ENCODE assay signal across 16 cellular contexts in genomic region chr14:92780444-92780843, GRCh38. TPM values are rescaled to one million over a fixed set of nuclear protein-coding genes. Genes with fewer than 3 reads are reported as not detected.
DNase-seq lines count a peak whose midpoint lies in the region; ATAC-seq and TF ChIP-seq lines count a peak whose summit lies in the region.
"Had no signal": no experiment of that assay in that cellular context is flagged by ENCODE, and none has a peak within 500 bp of the region (broad histone marks: within the 10 kb centered on the region; RNA-seq: fewer than 3 reads in every experiment).

No MANE protein-coding gene starts in this region.

- in situ Hi-C loops in brain microvascular endothelial cell (cut with HindIII; ENCODE audit: low pct_ligation_motif_present, low sequenced_read_pairs): no loop called here

- TF ChIP-seq CTCF in brain microvascular endothelial cell (IDR thresholded peaks at IDR 0.05; ENCODE audit: low read depth, low read length, missing control alignments): no peak

- H3K36me3 ChIP-seq in brain microvascular endothelial cell (replicated peaks): no peaks in the 10 kb centered on the region

- ATAC-seq in activated CD4-positive, CD25-positive, alpha-beta regulatory T cell treated with anti-CD3 and anti-CD28 coated beads, Interleukin-2, amount 50 U/mL, for 24 hours: peak; percentile 77 to 81
- no peak for ATAC-seq in HG02973 (IDR thresholded peaks at IDR 0.05; ENCODE audit: unreplicated experiment)
- ATAC-seq: naive thymus-derived CD8-positive, alpha-beta T cell had no signal

- H3K4me3 ChIP-seq in brain microvascular endothelial cell (ENCODE audit: low read depth, low read length): no peak overlapping the region
- H3K4me3 ChIP-seq: SK-N-MC had no signal

- no peak for DNase-seq in activated CD4-positive, CD25-positive, alpha-beta regulatory T cell (lab: John Stamatoyannopoulos, UW)
- DNase-seq in LHCN-M2 (ENCODE audit: low read depth) (peak; percentile 52), brain microvascular endothelial cell (peak; percentile 87), renal cortical epithelial cell (ENCODE audit: low read depth) (peak; percentile 20), GF-D8 (lab: John Stamatoyannopoulos, UW) (no peak), SKM-1 treated with dmso at 0.1 percent for 144 hours (lab: John Stamatoyannopoulos, UW; ENCODE audit: unreplicated experiment) (no peak)
- DNase-seq: 8988T; DND-41; naive thymus-derived CD8-positive, alpha-beta T cell; NCI-H1105 treated with DMSO at 0.1 percent for 48 hours; NCI-H526 treated with DMSO at 0.1 percent for 48 hours had no signal

- no peaks in the 10 kb centered on the region for H3K27me3 ChIP-seq in brain microvascular endothelial cell (replicated peaks)

- peak overlapping the region; percentile 77 for H3K27ac ChIP-seq in brain microvascular endothelial cell
- H3K27ac ChIP-seq: epithelial cell of prostate, HL-60, SK-N-MC had no signal

RNA-seq across cellular contexts. Expression of gene GOLGA5, which starts 13.7 kb away (rescaled TPM):
- 33.7 and 40.6 TPM in 2 replicates for total RNA-seq in LHCN-M2 (2014; rRNA removed)
- polyA plus RNA-seq in LHCN-M2 (2012): 14.7 TPM
- total RNA-seq in renal cortical epithelial cell: 45.6 and 47.1 TPM in 2 replicates

RNA-seq across cellular contexts. Expression of gene LGMN, which starts 32.0 kb away (rescaled TPM):
- 3.3 and 3.8 TPM in 2 replicates for total RNA-seq in LHCN-M2 (2014; rRNA removed)
- 5.5 TPM for polyA plus RNA-seq in LHCN-M2 (2012)
- total RNA-seq in renal cortical epithelial cell: 62.2 and 88.1 TPM in 2 replicates

Comparison
In these comparisons a context has a peak if more than half of its experiments do, and no peak if none do; other contexts are left out.
1. DNase-seq: peak in LHCN-M2 (single experiment), brain microvascular endothelial cell (single experiment) and renal cortical epithelial cell (single experiment); none in activated CD4-positive, CD25-positive, alpha-beta regulatory T cell (0 of 4), GF-D8 (single experiment) and SKM-1 treated with dmso at 0.1 percent for 144 hours (single experiment).
2. RNA of gene LGMN, which starts 32.0 kb away (total RNA-seq): 62.2 to 88.1 TPM in renal cortical epithelial cell; 3.3 to 3.8 TPM in LHCN-M2; every median in the first group is over 10 times any median in the second.